ENCODE assay signal across 16 cellular contexts in the genomic region with DNA sequence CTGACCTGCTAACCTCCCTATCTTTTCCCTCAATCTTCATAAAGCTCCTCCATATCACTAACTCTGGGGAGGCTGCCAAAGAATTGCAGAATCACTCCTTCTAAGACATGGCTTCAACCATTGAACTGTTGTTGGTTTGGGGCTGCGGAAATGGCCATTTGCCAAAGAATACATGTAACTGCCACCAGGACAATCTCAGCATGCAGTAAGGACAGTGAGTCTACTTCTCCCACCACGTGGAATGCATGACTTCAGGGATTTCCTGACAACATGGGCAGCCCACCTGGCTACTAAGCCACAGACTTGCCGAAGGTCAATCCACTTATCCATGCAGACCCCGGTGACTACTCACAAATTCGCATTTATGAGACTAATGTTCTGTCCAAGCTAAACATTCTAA.
"Had no signal": no experiment of that assay in that cellular context is flagged by ENCODE, and none has a peak within 500 bp of the region (broad histone marks: within the 10 kb centered on the region; RNA-seq: fewer than 3 reads in every experiment).

No MANE protein-coding gene starts in this region.

- H3K36me3 ChIP-seq: neutrophil, right atrium auricular region, stomach, thoracic aorta had no signal

- H3K9me3 ChIP-seq: neutrophil, right atrium auricular region, stomach, thoracic aorta had no signal

- H3K4me3 ChIP-seq: right atrium auricular region, stomach, thoracic aorta had no signal

- H3K4me1 ChIP-seq: right atrium auricular region, stomach had no signal

- H3K27me3 ChIP-seq: neutrophil, right atrium auricular region had no signal

- DNase-seq: activated CD4-positive, alpha-beta memory T cell treated with anti-CD3 and anti-CD28 coated beads for 36 hours; activated CD4-positive, alpha-beta T cell treated with anti-CD3 and anti-CD28 coated beads for 1 hour; activated naive CD8-positive, alpha-beta T cell treated with anti-CD3 and anti-CD28 coated beads, Interleukin-2, amount 10 ng/mL, durations not matched to agents 7 days and 5 days; activated T-cell treated with anti-CD3 and anti-CD28 coated beads, Interleukin-2, amount 50 U/mL, for 48 hours; aorta; endodermal cell; foreskin melanocyte; head of caudate nucleus; midbrain; posterior cingulate gyrus; small intestine; stomach; T-helper 9 cell had no signal

- H3K27ac ChIP-seq: neutrophil, right atrium auricular region, stomach, thoracic aorta had no signal
